ENCODE assay signal across 21 cellular contexts in genomic region chr10:21808525-21808924, GRCh38.
"Had no signal": no experiment of that assay in that cellular context is flagged by ENCODE, and none has a peak within 500 bp of the region (broad histone marks: within the 10 kb centered on the region; RNA-seq: fewer than 3 reads in every experiment).

No MANE protein-coding gene starts in this region.

- H3K36me3 Mint-ChIP-seq: brain had no signal

- H3K9me3 ChIP-seq: colonic mucosa, left lung, ovary, psoas muscle had no signal

- H3K36me3 ChIP-seq: colonic mucosa, left lung, ovary, WERI-Rb-1 had no signal

- H3K27ac Mint-ChIP-seq: activated CD4-positive, alpha-beta memory T cell treated with anti-CD3 and anti-CD28 coated beads for 36 hours; activated CD8-positive, alpha-beta memory T cell treated with anti-CD3 and anti-CD28 coated beads, Interleukin-2, amount 10 ng/mL, durations not matched to agents 7 days and 5 days; activated naive CD4-positive, alpha-beta T cell treated with anti-CD3 and anti-CD28 coated beads for 36 hours; activated T-helper 2 cell treated with anti-CD3 and anti-CD28 coated beads, Interferon-gamma antibody, Interleukin-2, Interleukin-4, amounts not matched to agents 10 μg/mL and 5 μg/mL and 100 μg/mL, durations not matched to agents 14 hours and 24 hours and 36 hours had no signal

- H3K4me1 ChIP-seq: colonic mucosa, left lung, psoas muscle, tibial nerve had no signal

- DNase-seq: activated CD4-positive, alpha-beta memory T cell treated with anti-CD3 and anti-CD28 coated beads for 36 hours; activated CD8-positive, alpha-beta memory T cell treated with anti-CD3 and anti-CD28 coated beads, Interleukin-2, amount 10 ng/mL, durations not matched to agents 7 days and 5 days; activated naive CD4-positive, alpha-beta T cell treated with anti-CD3 and anti-CD28 coated beads for 36 hours; activated T-cell treated with anti-CD3 and anti-CD28 coated beads, Interleukin-2, amount 50 U/mL, for 1 hour; anterior cingulate cortex; caudate nucleus; colonic mucosa; head of caudate nucleus; left lung; mammary epithelial cell; ovary; psoas muscle; right cardiac atrium; stimulated activated naive CD8-positive, alpha-beta T cell treated with anti-CD3 and anti-CD28 coated beads, Interleukin-15, Interleukin-2, amounts not matched to agents 100 U/mL and 50 U/mL, for 24 hours; substantia nigra; T-helper 2 cell; WERI-Rb-1 had no signal

- H3K9me3 Mint-ChIP-seq: activated CD4-positive, alpha-beta memory T cell treated with anti-CD3 and anti-CD28 coated beads for 36 hours; activated naive CD4-positive, alpha-beta T cell treated with anti-CD3 and anti-CD28 coated beads for 36 hours; activated T-helper 2 cell treated with anti-CD3 and anti-CD28 coated beads, Interferon-gamma antibody, Interleukin-2, Interleukin-4, amounts not matched to agents 10 μg/mL and 5 μg/mL and 100 μg/mL, durations not matched to agents 14 hours and 24 hours and 36 hours; brain had no signal

- H3K27me3 Mint-ChIP-seq: activated CD4-positive, alpha-beta memory T cell treated with anti-CD3 and anti-CD28 coated beads for 36 hours; activated CD8-positive, alpha-beta memory T cell treated with anti-CD3 and anti-CD28 coated beads, Interleukin-2, amount 10 ng/mL, durations not matched to agents 7 days and 5 days; brain had no signal

- H3K27me3 ChIP-seq: colonic mucosa, left lung, tibial nerve had no signal

- ATAC-seq: activated CD8-positive, alpha-beta memory T cell treated with anti-CD3 and anti-CD28 coated beads, Interleukin-2, amount 10 ng/mL, durations not matched to agents 7 days and 5 days; left lung; psoas muscle; right cardiac atrium; stimulated activated naive CD8-positive, alpha-beta T cell treated with anti-CD3 and anti-CD28 coated beads, Interleukin-15, Interleukin-2, amounts not matched to agents 100 U/mL and 50 U/mL, for 24 hours had no signal

- H3K4me3 ChIP-seq: colonic mucosa, left lung, ovary, psoas muscle, skin epidermis, tibial nerve had no signal

- H3K27ac ChIP-seq: colonic mucosa, left lung, ovary, psoas muscle, skin epidermis, tibial nerve, WERI-Rb-1 had no signal

- H3K4me3 Mint-ChIP-seq: activated CD4-positive, alpha-beta memory T cell treated with anti-CD3 and anti-CD28 coated beads for 36 hours; activated CD8-positive, alpha-beta memory T cell treated with anti-CD3 and anti-CD28 coated beads, Interleukin-2, amount 10 ng/mL, durations not matched to agents 7 days and 5 days; activated naive CD4-positive, alpha-beta T cell treated with anti-CD3 and anti-CD28 coated beads for 36 hours had no signal
